ENCODE assay signal across 28 cellular contexts in the genomic region with DNA sequence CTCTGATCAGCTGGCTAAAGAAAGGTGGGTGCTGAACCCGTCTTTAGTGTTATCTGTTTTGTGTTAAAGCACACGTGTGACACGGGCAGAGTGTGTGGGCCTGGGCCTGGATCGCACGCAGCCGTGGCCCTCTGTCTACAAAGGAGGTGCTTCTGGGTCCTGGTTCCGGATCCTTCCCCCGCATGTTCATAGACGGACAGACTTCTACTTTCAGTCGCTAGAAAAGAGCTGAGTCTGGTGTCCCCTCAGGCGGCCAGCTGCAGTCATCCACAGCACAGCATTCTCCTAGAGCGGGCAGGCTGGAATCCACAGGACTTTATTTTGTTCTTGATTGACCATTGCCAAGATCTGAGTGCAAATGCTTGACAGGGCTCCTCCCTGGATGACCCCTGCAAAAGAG.
"Had no signal": no experiment of that assay in that cellular context is flagged by ENCODE, and none has a peak within 500 bp of the region (broad histone marks: within the 10 kb centered on the region; RNA-seq: fewer than 3 reads in every experiment).

No MANE protein-coding gene starts in this region.

- H3K27me3 ChIP-seq: neutrophil, pancreas, right lobe of liver, spleen, suprapubic skin, testis, tibial artery, transverse colon, upper lobe of right lung, uterus had no signal

- H3K36me3 ChIP-seq: neutrophil, uterus had no signal

- H3K27ac ChIP-seq: neutrophil, pancreas, psoas muscle, right lobe of liver, skin epidermis, spleen, suprapubic skin, testis, tibial artery, transverse colon, upper lobe of right lung, uterus had no signal

- H3K9me3 ChIP-seq: neutrophil, pancreas, psoas muscle, right lobe of liver, spleen, suprapubic skin, testis, tibial artery, transverse colon, upper lobe of right lung, uterus had no signal

- DNase-seq: naive B cell; naive thymus-derived CD8-positive, alpha-beta T cell; nephron progenitor cell; nucleus accumbens; pancreas; right cardiac atrium; right lobe of liver; spleen; stimulated activated CD4-positive, alpha-beta T cell treated with anti-CD3 and anti-CD28 coated beads, Interleukin-12 subunit alpha, Interleukin-12 subunit beta, amount 100 ng/mL, for 4 hours; stimulated activated CD4-positive, alpha-beta T cell treated with anti-CD3 and anti-CD28 coated beads, Interleukin-1b, Interleukin-23, amount 100 ng/mL, for 48 hours; stimulated activated CD4-positive, alpha-beta T cell treated with anti-CD3 and anti-CD28 coated beads, Interleukin-4, amount 100 ng/mL, for 1 hour; stimulated activated CD4-positive, alpha-beta T cell treated with anti-CD3 and anti-CD28 coated beads, Interleukin-4, amount 100 ng/mL, for 4 hours; stimulated activated CD8-positive, alpha-beta memory T cell treated with anti-CD3 and anti-CD28 coated beads, Interleukin-4, amount 100 ng/mL, for 48 hours; stimulated activated naive CD4-positive, alpha-beta T cell; stimulated activated naive CD8-positive, alpha-beta T cell treated with anti-CD3 and anti-CD28 coated beads, Interleukin-15, amount 100 ng/mL, for 72 hours; stimulated activated naive CD8-positive, alpha-beta T cell treated with anti-CD3 and anti-CD28 coated beads, Interleukin-15, Interleukin-2, amounts not matched to agents 100 U/mL and 50 U/mL, for 24 hours; substantia nigra; testis; transverse colon; upper lobe of right lung; uterus had no signal

- H3K4me3 ChIP-seq: pancreas, psoas muscle, right lobe of liver, skin epidermis, smooth muscle cell, spleen, suprapubic skin, testis, tibial artery, transverse colon, upper lobe of right lung, uterus had no signal

- H3K4me1 ChIP-seq: pancreas, psoas muscle, right lobe of liver, spleen, suprapubic skin, tibial artery, transverse colon, upper lobe of right lung, uterus had no signal

- ATAC-seq: naive thymus-derived CD8-positive, alpha-beta T cell; pancreas; psoas muscle; right cardiac atrium; right lobe of liver; stimulated activated memory B cell treated with anti-CD40 and anti-IgM and Interleukin-4, amounts not matched to agents 10 μg/mL and 1 μg/mL and 100 μg/mL, for 72 hours; stimulated activated naive CD8-positive, alpha-beta T cell treated with anti-CD3 and anti-CD28 coated beads, Interleukin-15, amount 100 ng/mL, for 72 hours; stimulated activated naive CD8-positive, alpha-beta T cell treated with anti-CD3 and anti-CD28 coated beads, Interleukin-15, Interleukin-2, amounts not matched to agents 100 U/mL and 50 U/mL, for 24 hours; upper lobe of right lung had no signal
